Comparison of ENCODE assay signal across 15 cellular contexts in the genomic region with DNA sequence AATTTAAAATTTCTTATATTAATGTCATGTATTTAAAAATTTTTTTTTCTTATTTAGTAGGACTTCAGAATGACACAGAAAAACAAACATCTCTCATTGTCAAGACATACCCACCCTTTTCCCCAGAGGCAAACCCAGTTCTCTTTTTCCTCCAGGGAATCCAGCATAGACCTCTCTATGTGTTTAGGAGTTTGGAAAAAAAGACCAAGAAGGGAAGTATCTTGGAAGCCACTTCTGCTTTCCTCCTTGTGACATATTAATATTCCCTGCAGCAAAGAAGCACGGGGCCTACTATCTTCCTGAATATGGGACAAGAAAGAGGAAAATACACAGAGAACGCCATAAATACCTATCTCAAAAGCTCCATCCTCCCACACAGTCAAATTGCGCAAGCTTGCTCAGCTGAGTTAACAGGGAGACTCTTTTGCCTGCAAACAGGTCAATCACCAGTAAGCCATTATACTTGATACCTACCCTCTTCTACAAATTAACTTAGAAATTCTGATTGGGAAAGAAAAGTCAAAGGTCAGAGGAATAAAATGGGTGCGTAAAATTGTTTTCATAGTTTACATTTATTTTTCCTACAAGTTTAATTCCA. TPM values are rescaled to one million over a fixed set of nuclear protein-coding genes. Genes with fewer than 3 reads are reported as not detected.
DNase-seq lines count a peak whose midpoint lies in the region; ATAC-seq and TF ChIP-seq lines count a peak whose summit lies in the region.
"Had no signal": no experiment of that assay in that cellular context is flagged by ENCODE, and none has a peak within 500 bp of the region (broad histone marks: within the 10 kb centered on the region; RNA-seq: fewer than 3 reads in every experiment).

No MANE protein-coding gene starts in this region.

- H3K9me3 ChIP-seq in right lobe of liver: no peaks in the 10 kb centered on the region
- H3K9me3 ChIP-seq in uterus: no peaks in the 10 kb centered on the region
- H3K9me3 ChIP-seq: Peyer's patch, tibial artery had no signal

- no TSS peak for BruUV-seq in MCF 10A (replicated peaks; lab: Mats Ljungman, UMichigan)

- no peak for DNase-seq in left ventricle myocardium superior
- DNase-seq in cardiac septum (ENCODE audit: low spot score): no peak
- DNase-seq in MCF 10A (ENCODE audit: unreplicated experiment): peak; percentile 71
- peak; percentile 54 to 74 (median 61) for DNase-seq in right lobe of liver
- peak; percentile 64 to 70 for DNase-seq in uterus
- no peak for DNase-seq in stimulated activated CD4-positive, alpha-beta T cell treated with anti-CD3 and anti-CD28 coated beads, Interleukin-12 subunit alpha, Interleukin-12 subunit beta, amount 100 ng/mL, for 4 hours
- DNase-seq in NCI-H2227 treated with DMSO at 0.1 percent for 48 hours (lab: John Stamatoyannopoulos, UW): no peak
- DNase-seq: activated CD4-positive, alpha-beta memory T cell treated with anti-CD3 and anti-CD28 coated beads for 36 hours; islet precursor cell; NCI-H1092 treated with DMSO at 0.1 percent for 48 hours; NCI-H524; Peyer's patch had no signal

- ATAC-seq in left ventricle myocardium superior (peak; percentile 34), right lobe of liver (peak; percentile 85 to 93 (median 90)), GM21367 (IDR thresholded peaks at IDR 0.05; ENCODE audit: unreplicated experiment) (no peak)

- H3K9me3 Mint-ChIP-seq in MCF 10A (ENCODE audit: unreplicated experiment): no peaks in the 10 kb centered on the region
- H3K9me3 Mint-ChIP-seq: activated CD4-positive, alpha-beta memory T cell treated with anti-CD3 and anti-CD28 coated beads for 36 hours; activated T-helper 2 cell treated with anti-CD3 and anti-CD28 coated beads, Interferon-gamma antibody, Interleukin-2, Interleukin-4, amounts not matched to agents 10 μg/mL and 5 μg/mL and 100 μg/mL, durations not matched to agents 14 hours and 24 hours and 36 hours had no signal

- CTCF ChIA-PET in MCF 10A (lab: Yijun Ruan, JAX): no interaction called here

- WGBS in right lobe of liver (ENCODE audit: insufficient coverage, low coverage, low lambda C conversion rate, missing lambda C conversion rate): 14% methylated on average over 4 of the region's 4 CpGs

- H3K27me3 Mint-ChIP-seq in MCF 10A (ENCODE audit: insufficient read depth, unreplicated experiment): no peaks in the 10 kb centered on the region
- H3K27me3 Mint-ChIP-seq: activated CD4-positive, alpha-beta memory T cell treated with anti-CD3 and anti-CD28 coated beads for 36 hours had no signal

- POLR2A ChIA-PET in MCF 10A (lab: Yijun Ruan, JAX): interaction anchor here (1.2 to 1.3 kb wide), 2 partner anchors 16 to 86 kb away, joined by 3 to 7 read pairs; a partner anchor contains a TSS

- no peak overlapping the region for H3K4me3 ChIP-seq in right lobe of liver
- no peak overlapping the region for H3K4me3 ChIP-seq in uterus
- H3K4me3 ChIP-seq: Peyer's patch, tibial artery had no signal

- intact Hi-C loops in left ventricle myocardium superior (cut with micrococcal nuclease) (no loop called here), cardiac septum (cut with DNase I) (no loop called here), MCF 10A (cut with micrococcal nuclease) (no loop called here), right lobe of liver (cut with DNase I) (no loop called here), uterus (cut with DNase I; ENCODE audit: low total_unique reads) (no loop called here)

- TF ChIP-seq CTCF in MCF 10A (IDR thresholded peaks at IDR 0.05; ENCODE audit: unreplicated experiment) (no peak), right lobe of liver (IDR thresholded peaks at IDR 0.05) (no peak), uterus (IDR thresholded peaks at IDR 0.05) (no peak)

- H3K36me3 Mint-ChIP-seq in MCF 10A (ENCODE audit: insufficient read depth, unreplicated experiment): no peaks in the 10 kb centered on the region
- H3K36me3 Mint-ChIP-seq: activated CD4-positive, alpha-beta memory T cell treated with anti-CD3 and anti-CD28 coated beads for 36 hours had no signal

- H3K4me1 ChIP-seq in right lobe of liver (peaks cover 0 to 12% (median 5%) of the 10 kb centered on the region in 4 donors), uterus (peaks cover 0 to 3% of the 10 kb centered on the region in 2 donors)
- H3K4me1 ChIP-seq: Peyer's patch, tibial artery had no signal

- no peaks in the 10 kb centered on the region for H3K4me1 Mint-ChIP-seq in MCF 10A (ENCODE audit: insufficient read depth, unreplicated experiment)

- TF ChIP-seq POLR2A in right lobe of liver (IDR thresholded peaks at IDR 0.05): no peak
- TF ChIP-seq POLR2A in uterus (IDR thresholded peaks at IDR 0.05): no peak

- no peak overlapping the region for H3K4me3 Mint-ChIP-seq in MCF 10A (ENCODE audit: unreplicated experiment)
- H3K4me3 Mint-ChIP-seq: activated CD4-positive, alpha-beta memory T cell treated with anti-CD3 and anti-CD28 coated beads for 36 hours had no signal

- no peak overlapping the region for H3K27ac Mint-ChIP-seq in MCF 10A (ENCODE audit: low read depth, unreplicated experiment)
- H3K27ac Mint-ChIP-seq: activated CD4-positive, alpha-beta memory T cell treated with anti-CD3 and anti-CD28 coated beads for 36 hours; activated T-helper 2 cell treated with anti-CD3 and anti-CD28 coated beads, Interferon-gamma antibody, Interleukin-2, Interleukin-4, amounts not matched to agents 10 μg/mL and 5 μg/mL and 100 μg/mL, durations not matched to agents 14 hours and 24 hours and 36 hours had no signal

- H3K27me3 ChIP-seq in right lobe of liver: no peaks in the 10 kb centered on the region
- H3K27me3 ChIP-seq in uterus: no peaks in the 10 kb centered on the region
- H3K27me3 ChIP-seq: Peyer's patch, tibial artery had no signal

- H3K36me3 ChIP-seq in right lobe of liver (no peaks in the 10 kb centered on the region), uterus (no peaks in the 10 kb centered on the region)
- H3K36me3 ChIP-seq: Peyer's patch, tibial artery had no signal

- H3K27ac ChIP-seq in right lobe of liver (no peak overlapping the region), uterus (peak overlapping the region in 1 of 2 donors; percentile 15)
- H3K27ac ChIP-seq: Peyer's patch, tibial artery had no signal

RNA-seq across cellular contexts. Expression of a gene that starts 16.7 kb away (rescaled TPM):
- total RNA-seq in left ventricle myocardium superior (13.8 TPM), cardiac septum (20.6 TPM), MCF 10A (2022) (78.0 and 79.8 TPM in 2 replicates), right lobe of liver (10 to 100 TPM; 23.0 to 91.5 (median 53.4) TPM), uterus (10 to 100 TPM; 17.4 to 49.5 (median 23.5) TPM)

Comparison
In these comparisons a context has a peak if more than half of its experiments do, and no peak if none do; other contexts are left out.
1. DNase-seq: peak in MCF 10A (single experiment), right lobe of liver (3 of 3) and uterus (2 of 2); none in left ventricle myocardium superior (single experiment), cardiac septum (single experiment), stimulated activated CD4-positive, alpha-beta T cell treated with anti-CD3 and anti-CD28 coated beads, Interleukin-12 subunit alpha, Interleukin-12 subunit beta, amount 100 ng/mL, for 4 hours (single experiment) and NCI-H2227 treated with DMSO at 0.1 percent for 48 hours (single experiment).